ENCODE assay signal across 15 cellular contexts in genomic region chr3:159416854-159417253, GRCh38.
DNase-seq lines count a peak whose midpoint lies in the region; ATAC-seq and TF ChIP-seq lines count a peak whose summit lies in the region.
"Had no signal": no experiment of that assay in that cellular context is flagged by ENCODE, and none has a peak within 500 bp of the region (broad histone marks: within the 10 kb centered on the region; RNA-seq: fewer than 3 reads in every experiment).

No MANE protein-coding gene starts in this region.

- H3K9ac ChIP-seq in skeletal muscle satellite cell (ENCODE audit: low read depth, low read length), result no peak overlapping the region

- no peak for TF ChIP-seq CTCF in fibroblast of pulmonary artery (IDR thresholded peaks at IDR 0.05; ENCODE audit: low read length, missing control alignments)
- no peak for TF ChIP-seq CTCF in stomach (IDR thresholded peaks at IDR 0.05)

- no peak for TF ChIP-seq EP300 in stomach (IDR thresholded peaks at IDR 0.05)

- no peak overlapping the region for H3K27ac ChIP-seq in stomach

- H3K27me3 ChIP-seq in skeletal muscle satellite cell (ENCODE audit: control insufficient read depth, insufficient read depth, low read length) (no peaks in the 10 kb centered on the region), stomach (no peaks in the 10 kb centered on the region)

- TF ChIP-seq POLR2A in stomach (IDR thresholded peaks at IDR 0.05), result no peak

- 46 to 55% (median 53%) methylated on average over 2 of the region's 2 CpGs for WGBS in stomach, 5 donors

- peak overlapping the region; percentile 23 for H3K4me2 ChIP-seq in skeletal muscle satellite cell (ENCODE audit: low read length)

- DNase-seq in NCI-H2171 treated with DMSO at 0.1 percent for 48 hours (lab: John Stamatoyannopoulos, UW) (peak; percentile 43), NCI-H2171 (lab: John Stamatoyannopoulos, UW) (no peak), NCI-H510A treated with DMSO at 0.1 percent for 48 hours (lab: John Stamatoyannopoulos, UW) (peak; percentile 24), fibroblast of pulmonary artery (ENCODE audit: low read depth) (peak; percentile 15), amygdala (lab: John Stamatoyannopoulos, UW) (no peak), stomach (no peak)
- DNase-seq: activated CD4-positive, CD25-positive, alpha-beta regulatory T cell treated with anti-CD3 and anti-CD28 coated beads, Interleukin-2, amount 50 U/mL, for 72 hours; activated naive CD4-positive, alpha-beta T cell treated with Interleukin-2 at 50 U/mL for 16 hours; caudate nucleus; glutamatergic neuron; NCI-H187 treated with DMSO at 0.1 percent for 48 hours; stimulated activated CD4-positive, alpha-beta T cell treated with anti-CD3 and anti-CD28 coated beads, Interleukin-12 subunit alpha, Interleukin-12 subunit beta, amount 100 ng/mL, for 4 hours; T-helper 2 cell had no signal

- H3K4me3 ChIP-seq in fibroblast of pulmonary artery (replicated peaks; ENCODE audit: low read depth, low read length), result no peak overlapping the region
- H3K4me3 ChIP-seq in skeletal muscle satellite cell (ENCODE audit: low read length), result no peak overlapping the region
- H3K4me3 ChIP-seq in stomach, result no peak overlapping the region

- peaks cover 29% of the 10 kb centered on the region for H3K4me1 ChIP-seq in skeletal muscle satellite cell (ENCODE audit: control insufficient read depth, insufficient read depth, low read length)
- H3K4me1 ChIP-seq in stomach, result no peaks in the 10 kb centered on the region

- intact Hi-C loops in stomach (cut with DNase I; ENCODE audit: low total_unique reads), result no loop called here

- no peaks in the 10 kb centered on the region for H3K36me3 ChIP-seq in skeletal muscle satellite cell (ENCODE audit: insufficient read depth, low read length)
- H3K36me3 ChIP-seq in stomach, result no peaks in the 10 kb centered on the region

- H3K9me3 ChIP-seq in skeletal muscle satellite cell (replicated peaks; ENCODE audit: low read length), result no peaks in the 10 kb centered on the region
- no peaks in the 10 kb centered on the region for H3K9me3 ChIP-seq in stomach

- no peak for ATAC-seq in HG03139 (IDR thresholded peaks at IDR 0.05; ENCODE audit: unreplicated experiment)

Comparison
In these comparisons a context has a peak if more than half of its experiments do, and no peak if none do; other contexts are left out.
1. DNase-seq: peak in NCI-H2171 treated with DMSO at 0.1 percent for 48 hours (single experiment), NCI-H510A treated with DMSO at 0.1 percent for 48 hours (single experiment) and fibroblast of pulmonary artery (single experiment); none in NCI-H2171 (single experiment), amygdala (0 of 56) and stomach (single experiment).